Comparison of ENCODE assay signal across 12 cellular contexts in the genomic region with DNA sequence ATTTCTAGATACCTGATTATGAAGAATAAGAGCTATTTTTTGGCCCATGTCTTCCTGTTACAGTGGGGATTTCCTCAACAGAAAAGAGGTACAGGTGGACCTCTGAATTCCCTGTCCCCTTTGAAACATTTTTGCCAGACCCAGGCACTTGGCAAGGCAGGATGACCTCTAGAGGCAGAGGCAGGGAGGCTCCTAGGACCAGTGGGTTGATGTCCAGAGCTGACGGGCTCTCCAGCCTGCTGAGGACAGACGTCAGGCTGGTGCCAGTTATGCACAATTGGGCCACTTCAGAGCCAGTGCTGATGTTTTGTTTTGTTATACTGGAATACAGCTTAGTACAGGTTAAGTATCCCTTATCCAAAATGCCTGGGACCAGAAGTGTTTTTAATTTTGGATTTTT. TPM values are rescaled to one million over a fixed set of nuclear protein-coding genes. Genes with fewer than 3 reads are reported as not detected.
A peak's percentile ranks its signal among the peaks of the same experiment; 100 is the strongest.
DNase-seq lines count a peak whose midpoint lies in the region; ATAC-seq and TF ChIP-seq lines count a peak whose summit lies in the region.
"Had no signal": no experiment of that assay in that cellular context is flagged by ENCODE, and none has a peak within 500 bp of the region (broad histone marks: within the 10 kb centered on the region; RNA-seq: fewer than 3 reads in every experiment).

No MANE protein-coding gene starts in this region.

- no peaks in the 10 kb centered on the region for H3K27me3 ChIP-seq in HCT116 (ENCODE audit: insufficient read depth, low read length)
- H3K27me3 ChIP-seq in left lung, result no peaks in the 10 kb centered on the region

- CTCF ChIA-PET in HCT116 (lab: Charles Lee), result interaction anchor here (1.3 to 1.4 kb wide), 2 partner anchors 44 to 130 kb away, joined by 3 to 5 read pairs; no protein-coding TSS in a partner anchor

- RAD21 ChIA-PET in HCT116 (lab: Charles Lee; ENCODE audit: low non-redundant PET in 1 of 2, low total read pairs in 2 of 2, uncharacterized antibody in 2 of 2, unreplicated experiment in 2 of 2), result no interaction called here

- POLR2A ChIA-PET in HCT116 (lab: Charles Lee), result no interaction called here

- H2AFZ ChIP-seq in HCT116 (ENCODE audit: low read depth, low read length, poor library complexity, severe bottlenecking), result no peak overlapping the region

- H3K79me2 ChIP-seq in HCT116 (ENCODE audit: insufficient read depth, low read length), result peaks cover 99% of the 10 kb centered on the region

- H3K9me3 ChIP-seq in HCT116 (ENCODE audit: control insufficient read depth in 1 of 2, insufficient read depth in 1 of 2, low read depth in 1 of 2, low read length in 2 of 2) (no peaks in the 10 kb centered on the region), left lung (no peaks in the 10 kb centered on the region)

- no peak; a peak in 1 of 6 replicates for TF ChIP-seq CTCF in HCT116 (IDR thresholded peaks at IDR 0.05 in 2 of 3, conservative IDR thresholded peaks at IDR 0.05 in 1 of 3; ENCODE audit: borderline replicate concordance in 1 of 3, insufficient read depth in 1 of 3, low read depth in 2 of 3, low read length in 2 of 3)
- TF ChIP-seq CTCF in left lung (IDR thresholded peaks at IDR 0.05), result no peak

- BruUV-seq in HCT116 (replicated peaks; lab: Mats Ljungman, UMichigan), result no TSS peak

- peaks cover 11% of the 10 kb centered on the region; the same call in 1 of the 2 replicates for H4K20me1 ChIP-seq in HCT116 (ENCODE audit: insufficient read depth)

- H3K4me3 ChIP-seq in HCT116 (replicated peaks in 1 of 2; ENCODE audit: low read depth in 1 of 2, low read length in 2 of 2) (no peak overlapping the region), left lung (peak overlapping the region in 1 of 2 donors; percentile 21), skin epidermis (no peak overlapping the region)

- in situ Hi-C loops in ACHN (cut with HindIII; ENCODE audit: low pct_ligation_motif_present, low pct_unique_long_range_greater_than_20kb, low sequenced_read_pairs), result no loop called here

- no peak overlapping the region for H3K4me2 ChIP-seq in HCT116 (ENCODE audit: low read length)

- peaks cover 0 to 43% of the 10 kb centered on the region in 2 experiments; a peak in 3 of 4 replicates for H3K4me1 ChIP-seq in HCT116 (ENCODE audit: control insufficient read depth in 1 of 2, insufficient read depth in 2 of 2, low read length in 2 of 2)
- peaks cover 70 to 100% of the 10 kb centered on the region in 2 donors for H3K4me1 ChIP-seq in left lung

- no peaks in the 10 kb centered on the region for H3K9me2 ChIP-seq in HCT116 (ENCODE audit: insufficient read depth)

- TF ChIP-seq POLR2A in HCT116 (IDR thresholded peaks at IDR 0.05; ENCODE audit: borderline replicate concordance, extremely low read depth, insufficient read depth, insufficient read length), result no peak

- TF ChIP-seq RAD21 in HCT116 (IDR thresholded peaks at IDR 0.05; ENCODE audit: low read depth), result no peak

- no peak for DNase-seq in HCT116 (ENCODE audit: low read depth, low spot score)
- DNase-seq in left lung, result no peak
- DNase-seq in LoVo (ENCODE audit: low spot score), result no peak
- no peak for DNase-seq in NOMO-1 treated with DMSO at 0.1 percent for 48 hours (lab: John Stamatoyannopoulos, UW; ENCODE audit: unreplicated experiment)
- DNase-seq in ACHN, result no peak
- DNase-seq: activated CD4-positive, alpha-beta T cell treated with anti-CD3 and anti-CD28 coated beads for 36 hours; naive B cell; NCI-H526 had no signal

- ATAC-seq in HCT116, result peak; percentile 43; the same call in 1 of the 2 replicates
- peak; percentile 12 for ATAC-seq in left lung
- no peak for ATAC-seq in HG02798 (IDR thresholded peaks at IDR 0.05; ENCODE audit: poor library complexity, unreplicated experiment)
- ATAC-seq: activated CD4-positive, alpha-beta T cell treated with anti-CD3 and anti-CD28 coated beads for 36 hours had no signal

- H3K36me3 ChIP-seq in HCT116 (ENCODE audit: control insufficient read depth in 1 of 2, insufficient read depth in 2 of 2, low read length in 2 of 2) (peaks cover 39 to 52% of the 10 kb centered on the region in 2 experiments), left lung (peaks cover 0 to 34% of the 10 kb centered on the region in 2 donors)

- intact Hi-C loops in HCT116 (cut with micrococcal nuclease) (no loop called here), left lung (cut with DNase I) (no loop called here)

- no peak overlapping the region for H3K9ac ChIP-seq in HCT116 (ENCODE audit: low read length)

- H3K27ac ChIP-seq in HCT116 (ENCODE audit: low read depth, low read length), result no peak overlapping the region
- H3K27ac ChIP-seq in cingulate gyrus (ENCODE audit: low read depth, low read length), result peak overlapping the region; percentile 43
- H3K27ac ChIP-seq in left lung, result peak overlapping the region; percentile 83 to 97
- H3K27ac ChIP-seq in skin epidermis, result peak overlapping the region in 20 of 21 experiments; percentile 16 to 87 (median 76)

TF ChIP-seq in HCT116, 20 proteins besides CTCF, POLR2A, EP300 and RAD21:
- no peak for TF ChIP-seq ZNF274 (IDR thresholded peaks at IDR 0.05; ENCODE audit: low read depth, low read length)
- no peak for TF ChIP-seq JUND (IDR thresholded peaks at IDR 0.05)
- TF ChIP-seq, protein P1, sequence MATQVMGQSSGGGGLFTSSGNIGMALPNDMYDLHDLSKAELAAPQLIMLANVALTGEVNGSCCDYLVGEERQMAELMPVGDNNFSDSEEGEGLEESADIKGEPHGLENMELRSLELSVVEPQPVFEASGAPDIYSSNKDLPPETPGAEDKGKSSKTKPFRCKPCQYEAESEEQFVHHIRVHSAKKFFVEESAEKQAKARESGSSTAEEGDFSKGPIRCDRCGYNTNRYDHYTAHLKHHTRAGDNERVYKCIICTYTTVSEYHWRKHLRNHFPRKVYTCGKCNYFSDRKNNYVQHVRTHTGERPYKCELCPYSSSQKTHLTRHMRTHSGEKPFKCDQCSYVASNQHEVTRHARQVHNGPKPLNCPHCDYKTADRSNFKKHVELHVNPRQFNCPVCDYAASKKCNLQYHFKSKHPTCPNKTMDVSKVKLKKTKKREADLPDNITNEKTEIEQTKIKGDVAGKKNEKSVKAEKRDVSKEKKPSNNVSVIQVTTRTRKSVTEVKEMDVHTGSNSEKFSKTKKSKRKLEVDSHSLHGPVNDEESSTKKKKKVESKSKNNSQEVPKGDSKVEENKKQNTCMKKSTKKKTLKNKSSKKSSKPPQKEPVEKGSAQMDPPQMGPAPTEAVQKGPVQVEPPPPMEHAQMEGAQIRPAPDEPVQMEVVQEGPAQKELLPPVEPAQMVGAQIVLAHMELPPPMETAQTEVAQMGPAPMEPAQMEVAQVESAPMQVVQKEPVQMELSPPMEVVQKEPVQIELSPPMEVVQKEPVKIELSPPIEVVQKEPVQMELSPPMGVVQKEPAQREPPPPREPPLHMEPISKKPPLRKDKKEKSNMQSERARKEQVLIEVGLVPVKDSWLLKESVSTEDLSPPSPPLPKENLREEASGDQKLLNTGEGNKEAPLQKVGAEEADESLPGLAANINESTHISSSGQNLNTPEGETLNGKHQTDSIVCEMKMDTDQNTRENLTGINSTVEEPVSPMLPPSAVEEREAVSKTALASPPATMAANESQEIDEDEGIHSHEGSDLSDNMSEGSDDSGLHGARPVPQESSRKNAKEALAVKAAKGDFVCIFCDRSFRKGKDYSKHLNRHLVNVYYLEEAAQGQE (IDR thresholded peaks at IDR 0.05; ENCODE audit: low read depth), result no peak
- TF ChIP-seq, protein P2, sequence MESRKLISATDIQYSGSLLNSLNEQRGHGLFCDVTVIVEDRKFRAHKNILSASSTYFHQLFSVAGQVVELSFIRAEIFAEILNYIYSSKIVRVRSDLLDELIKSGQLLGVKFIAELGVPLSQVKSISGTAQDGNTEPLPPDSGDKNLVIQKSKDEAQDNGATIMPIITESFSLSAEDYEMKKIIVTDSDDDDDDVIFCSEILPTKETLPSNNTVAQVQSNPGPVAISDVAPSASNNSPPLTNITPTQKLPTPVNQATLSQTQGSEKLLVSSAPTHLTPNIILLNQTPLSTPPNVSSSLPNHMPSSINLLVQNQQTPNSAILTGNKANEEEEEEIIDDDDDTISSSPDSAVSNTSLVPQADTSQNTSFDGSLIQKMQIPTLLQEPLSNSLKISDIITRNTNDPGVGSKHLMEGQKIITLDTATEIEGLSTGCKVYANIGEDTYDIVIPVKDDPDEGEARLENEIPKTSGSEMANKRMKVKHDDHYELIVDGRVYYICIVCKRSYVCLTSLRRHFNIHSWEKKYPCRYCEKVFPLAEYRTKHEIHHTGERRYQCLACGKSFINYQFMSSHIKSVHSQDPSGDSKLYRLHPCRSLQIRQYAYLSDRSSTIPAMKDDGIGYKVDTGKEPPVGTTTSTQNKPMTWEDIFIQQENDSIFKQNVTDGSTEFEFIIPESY (IDR thresholded peaks at IDR 0.05; ENCODE audit: extremely low read depth, insufficient replicate concordance, low read length), result no peak
- no peak for TF ChIP-seq TCF7L2 (IDR thresholded peaks at IDR 0.05; ENCODE audit: borderline replicate concordance, extremely low read depth, insufficient read depth, insufficient read length)
- TF ChIP-seq EGR1 (IDR thresholded peaks at IDR 0.05; ENCODE audit: low read depth), result no peak
- no peak for TF ChIP-seq YY1 (IDR thresholded peaks at IDR 0.05; ENCODE audit: extremely low read depth, insufficient replicate concordance, low read depth, low read length)
- no peak for TF ChIP-seq CBX3 (IDR thresholded peaks at IDR 0.05; ENCODE audit: low read depth)

RNA-seq across cellular contexts. Expression of a gene that starts 18.5 kb away (rescaled TPM):
- total RNA-seq in HCT116 (2021; ENCODE audit: unreplicated experiment) (not detected), left lung (not detected)
- not detected in 2 replicates for polyA plus RNA-seq in HCT116 (2012)
- total RNA-seq: activated CD4-positive, alpha-beta T cell treated with anti-CD3 and anti-CD28 coated beads for 36 hours; cerebellum had no signal
